In genomic region chr3:113212155-113212844, GRCh38 we compare ENCODE assay signal across 8 cellular contexts. TPM values are rescaled to one million over a fixed set of nuclear protein-coding genes. Genes with fewer than 3 reads are reported as not detected.
A peak's percentile ranks its signal among the peaks of the same experiment; 100 is the strongest.
DNase-seq lines count a peak whose midpoint lies in the region; ATAC-seq and TF ChIP-seq lines count a peak whose summit lies in the region.

No MANE protein-coding gene starts in this region.

- no peaks in the 10 kb centered on the region for H3K9me3 Mint-ChIP-seq in endodermal cell

- peak overlapping the region; percentile 60 for H3K4me3 Mint-ChIP-seq in endodermal cell

- no peaks in the 10 kb centered on the region for H3K36me3 Mint-ChIP-seq in endodermal cell (ENCODE audit: low read depth)

- peak; percentile 61 for DNase-seq in activated CD8-positive, alpha-beta memory T cell treated with anti-CD3 and anti-CD28 coated beads, Interleukin-2, amount 50 U/mL, for 48 hours
- DNase-seq in activated CD8-positive, alpha-beta memory T cell treated with anti-CD3 and anti-CD28 coated beads, Interleukin-2, amount 50 U/mL, for 4 hours: no peak
- DNase-seq in RPMI7951 (ENCODE audit: low read depth): peak; percentile 39
- peak; percentile 78 for DNase-seq in endodermal cell
- DNase-seq in myocyte (ENCODE audit: low read depth): peak; percentile 51
- DNase-seq in mesenteric fat pad (ENCODE audit: low spot score): no peak

- H3K27me3 Mint-ChIP-seq in endodermal cell (ENCODE audit: insufficient read depth): peaks cover 72% of the 10 kb centered on the region

- H3K4me1 ChIP-seq in endodermal cell (ENCODE audit: control insufficient read depth, insufficient read depth, low read length): no peaks in the 10 kb centered on the region

- no peaks in the 10 kb centered on the region for H3K36me3 ChIP-seq in endodermal cell (ENCODE audit: control insufficient read depth, insufficient read depth, low read length)

- peaks cover 69% of the 10 kb centered on the region for H3K27me3 ChIP-seq in endodermal cell (ENCODE audit: control insufficient read depth, insufficient read depth, low read length, poor library complexity, severe bottlenecking)

- no peak for ATAC-seq in GM19397 (IDR thresholded peaks at IDR 0.05; ENCODE audit: unreplicated experiment)
- no peak for ATAC-seq in GM18861 (IDR thresholded peaks at IDR 0.05; ENCODE audit: unreplicated experiment)

- TF ChIP-seq CTCF in endodermal cell (conservative IDR thresholded peaks at IDR 0.05): no peak

- peak overlapping the region; percentile 80 for H3K4me3 ChIP-seq in endodermal cell (ENCODE audit: low read length)

- WGBS in endodermal cell (ENCODE audit: insufficient coverage in 1 of 2, insufficient read length in 1 of 2), 2 experiments: 1 to 2% methylated on average over 13 to 60 of the region's 60 CpGs

- H3K27ac ChIP-seq in endodermal cell (ENCODE audit: low read depth, low read length): peak overlapping the region; percentile 90

- no peak overlapping the region for H3K27ac Mint-ChIP-seq in endodermal cell

- no peaks in the 10 kb centered on the region for H3K9me3 ChIP-seq in endodermal cell (ENCODE audit: control insufficient read depth, low read length)

- peaks cover 17% of the 10 kb centered on the region for H3K4me1 Mint-ChIP-seq in endodermal cell

- peak overlapping the region; percentile 15 for H3K9ac ChIP-seq in endodermal cell (ENCODE audit: extremely low read depth, low read length, poor library complexity, severe bottlenecking)

RNA-seq across cellular contexts. Expression of gene BOC, which starts 0.9 kb away (rescaled TPM):
- total RNA-seq in RPMI7951 (2014; rRNA removed; shearing (Covaris generic)): 9.6 and 17.3 TPM in 2 replicates
- 10 to 100 TPM in 1 of 2 donors, 1 to 10 TPM in 1; 9.8 to 12.3 TPM for total RNA-seq in endodermal cell
- polyA plus RNA-seq in endodermal cell (2013, experiment 1 of 2): 207 TPM
- 163 TPM for polyA plus RNA-seq in endodermal cell (2013, experiment 2 of 2)
- total RNA-seq in myocyte: 10.7 and 22.8 TPM in 2 replicates
- 6.2 TPM for polyA plus RNA-seq in myocyte (2012)
- total RNA-seq in mesenteric fat pad: 37.3 TPM

Comparison
In these comparisons a context has a peak if more than half of its experiments do, and no peak if none do; other contexts are left out.
1. DNase-seq: peak in activated CD8-positive, alpha-beta memory T cell treated with anti-CD3 and anti-CD28 coated beads, Interleukin-2, amount 50 U/mL, for 48 hours (single experiment), RPMI7951 (single experiment), endodermal cell (single experiment) and myocyte (single experiment); none in activated CD8-positive, alpha-beta memory T cell treated with anti-CD3 and anti-CD28 coated beads, Interleukin-2, amount 50 U/mL, for 4 hours (single experiment) and mesenteric fat pad (single experiment).